Comparison of ENCODE assay signal across 17 cellular contexts in the genomic region with DNA sequence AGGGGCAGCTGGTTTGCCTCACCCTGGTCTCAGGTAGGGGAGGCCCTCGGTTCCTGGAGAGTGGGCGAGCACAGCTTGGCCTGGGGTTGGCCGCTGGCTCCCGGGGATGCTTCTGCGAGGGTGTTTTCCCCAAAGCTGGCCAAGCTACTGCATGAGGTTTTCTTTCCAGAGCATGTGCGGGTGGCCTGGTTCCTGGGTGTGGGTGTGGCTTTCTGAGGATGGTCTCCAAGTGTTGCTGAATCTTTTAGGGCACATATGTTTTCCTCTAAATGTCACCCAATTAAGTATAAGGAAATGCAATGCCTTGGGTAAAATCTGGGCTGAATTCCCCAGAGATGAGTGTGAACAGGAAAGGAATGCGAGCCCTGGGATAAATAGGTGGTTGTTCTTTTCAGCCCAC.
A peak's percentile ranks its signal among the peaks of the same experiment; 100 is the strongest.
DNase-seq lines count a peak whose midpoint lies in the region; ATAC-seq and TF ChIP-seq lines count a peak whose summit lies in the region.
"Had no signal": no experiment of that assay in that cellular context is flagged by ENCODE, and none has a peak within 500 bp of the region (broad histone marks: within the 10 kb centered on the region; RNA-seq: fewer than 3 reads in every experiment).

No MANE protein-coding gene starts in this region.

- peak overlapping the region; percentile 57 for H3K27ac ChIP-seq in SJSA1
- no peak overlapping the region for H3K27ac ChIP-seq in smooth muscle cell (ENCODE audit: low read depth)
- no peak overlapping the region for H3K27ac ChIP-seq in prostate gland

- no peaks in the 10 kb centered on the region for H3F3A ChIP-seq in smooth muscle cell (ENCODE audit: low read depth)

- no peak overlapping the region for H3K9ac ChIP-seq in smooth muscle cell (ENCODE audit: low read depth)

- DNase-seq in GM04504 (ENCODE audit: low read depth): peak; percentile 35
- peak; percentile 85 for DNase-seq in SJSA1 (ENCODE audit: low read depth in 1 of 2, low spot score in 2 of 2)
- peak; percentile 2 to 49 for DNase-seq in foreskin fibroblast
- no peak for DNase-seq in smooth muscle cell (lab: John Stamatoyannopoulos, UW; ENCODE audit: unreplicated experiment)
- DNase-seq in prostate gland (ENCODE audit: low spot score): no peak
- no peak for DNase-seq in Ammon's horn (ENCODE audit: low spot score)
- DNase-seq: activated CD4-positive, alpha-beta T cell treated with anti-CD3 and anti-CD28 coated beads, Interleukin-2, amount 10 ng/mL, durations not matched to agents 24 days and 14 days; DMS79; effector CD4-positive, alpha-beta T cell; NCI-H1092; nephron progenitor cell; retina; SHP77; substantia nigra had no signal

- TF ChIP-seq CTCF in foreskin fibroblast (IDR thresholded peaks at IDR 0.05; ENCODE audit: low read depth, low read length) (no peak), smooth muscle cell (IDR thresholded peaks at IDR 0.05; ENCODE audit: borderline replicate concordance, insufficient read depth, poor library complexity, severe bottlenecking) (no peak), prostate gland (IDR thresholded peaks at IDR 0.05) (no peak)

- H3K27me3 ChIP-seq in SJSA1 (replicated peaks) (no peaks in the 10 kb centered on the region), smooth muscle cell (ENCODE audit: low read depth) (no peaks in the 10 kb centered on the region), prostate gland (replicated peaks; ENCODE audit: insufficient read depth) (no peaks in the 10 kb centered on the region)

- WGBS in smooth muscle cell (ENCODE audit: low lambda C conversion rate): 37% methylated on average over 7 of the region's 7 CpGs
- 52% methylated on average over 7 of the region's 7 CpGs for WGBS in prostate gland

- no peak overlapping the region for H3K4me3 ChIP-seq in SJSA1
- H3K4me3 ChIP-seq in foreskin fibroblast (ENCODE audit: low read depth in 1 of 2, low read length in 2 of 2): no peak overlapping the region
- H3K4me3 ChIP-seq in smooth muscle cell: no peak overlapping the region
- H3K4me3 ChIP-seq in prostate gland: no peak overlapping the region
- H3K4me3 ChIP-seq: HAP-1 had no signal

- no peak for ATAC-seq in HG03469 (IDR thresholded peaks at IDR 0.05; ENCODE audit: unreplicated experiment)
- ATAC-seq: activated naive CD4-positive, alpha-beta T cell treated with anti-CD3 and anti-CD28 coated beads, Interleukin-2, amount 50 U/mL, for 72 hours had no signal

- peaks cover 19% of the 10 kb centered on the region for H3K4me1 ChIP-seq in SJSA1 (replicated peaks)
- H3K4me1 ChIP-seq in smooth muscle cell (ENCODE audit: low read depth): no peaks in the 10 kb centered on the region
- H3K4me1 ChIP-seq in prostate gland (replicated peaks): peaks cover 3% of the 10 kb centered on the region
- H3K4me1 ChIP-seq: HAP-1 had no signal

- H3K9me3 ChIP-seq in SJSA1 (replicated peaks) (peaks cover 3% of the 10 kb centered on the region; the same call in 1 of the 2 replicates), smooth muscle cell (replicated peaks; ENCODE audit: low read depth) (no peaks in the 10 kb centered on the region), prostate gland (no peaks in the 10 kb centered on the region)
- H3K9me3 ChIP-seq: HAP-1 had no signal

- peak overlapping the region; percentile 48 for H3K4me2 ChIP-seq in smooth muscle cell

- no peaks in the 10 kb centered on the region for H4K20me1 ChIP-seq in smooth muscle cell (ENCODE audit: low read depth)

- no peaks in the 10 kb centered on the region for H3K79me2 ChIP-seq in smooth muscle cell (ENCODE audit: low read depth)

- H2AFZ ChIP-seq in smooth muscle cell (ENCODE audit: low read depth): no peak overlapping the region

- intact Hi-C loops in prostate gland (cut with DNase I): no loop called here

- TF ChIP-seq POLR2A in prostate gland (IDR thresholded peaks at IDR 0.05): no peak

- peaks cover 34% of the 10 kb centered on the region for H3K36me3 ChIP-seq in SJSA1
- H3K36me3 ChIP-seq in smooth muscle cell (ENCODE audit: low read depth): no peaks in the 10 kb centered on the region
- no peaks in the 10 kb centered on the region for H3K36me3 ChIP-seq in prostate gland
- H3K36me3 ChIP-seq: HAP-1 had no signal

Comparison
In these comparisons a context has a peak if more than half of its experiments do, and no peak if none do; other contexts are left out.
1. DNase-seq: peak in GM04504 (single experiment), SJSA1 (2 of 2) and foreskin fibroblast (2 of 2); none in smooth muscle cell (single experiment), prostate gland (single experiment) and Ammon's horn (single experiment).